Comparison of ENCODE assay signal across 13 cellular contexts in genomic region chr11:35539781-35540281, GRCh38. TPM values are rescaled to one million over a fixed set of nuclear protein-coding genes. Genes with fewer than 3 reads are reported as not detected.
A peak's percentile ranks its signal among the peaks of the same experiment; 100 is the strongest.
DNase-seq lines count a peak whose midpoint lies in the region; ATAC-seq and TF ChIP-seq lines count a peak whose summit lies in the region.
"Had no signal": no experiment of that assay in that cellular context is flagged by ENCODE, and none has a peak within 500 bp of the region (broad histone marks: within the 10 kb centered on the region; RNA-seq: fewer than 3 reads in every experiment).

No MANE protein-coding gene starts in this region.

- H3K27ac Mint-ChIP-seq in osteocyte (ENCODE audit: unreplicated experiment) = peak overlapping the region; percentile 19

- ATAC-seq in activated CD4-positive, CD25-positive, alpha-beta regulatory T cell treated with anti-CD3 and anti-CD28 coated beads, Interleukin-2, amount 50 U/mL, for 24 hours = no peak
- no peak for ATAC-seq in stimulated activated naive CD8-positive, alpha-beta T cell treated with anti-CD3 and anti-CD28 coated beads, Interleukin-15, Interleukin-2, amounts not matched to agents 100 U/mL and 50 U/mL, for 24 hours

- H3K9me3 ChIP-seq in WERI-Rb-1 (ENCODE audit: severe bottlenecking) = no peaks in the 10 kb centered on the region
- H3K9me3 ChIP-seq: pancreas had no signal

- H3K27me3 ChIP-seq in BJ (ENCODE audit: control insufficient read depth, insufficient read depth, low read length) (no peaks in the 10 kb centered on the region), WERI-Rb-1 (ENCODE audit: insufficient read depth, low read depth, severe bottlenecking) (no peaks in the 10 kb centered on the region)
- H3K27me3 ChIP-seq: pancreas had no signal

- H3K27me3 Mint-ChIP-seq in osteocyte (ENCODE audit: unreplicated experiment) = no peaks in the 10 kb centered on the region

- no peak overlapping the region for H3K4me3 Mint-ChIP-seq in osteocyte (ENCODE audit: unreplicated experiment)

- H3K4me3 ChIP-seq in BJ (ENCODE audit: low read depth, low read length) (no peak overlapping the region), WERI-Rb-1 (ENCODE audit: low read depth, low read length) (no peak overlapping the region)
- H3K4me3 ChIP-seq: pancreas had no signal

- POLR2A ChIA-PET in BJ (lab: Charles Lee) = interaction anchor here (1.3 kb wide), 1 partner anchor 10 kb away, joined by 3 read pairs; no protein-coding TSS in a partner anchor

- CTCF ChIA-PET in BJ (lab: Yijun Ruan, JAX) = interaction anchor here (0.8 to 1.1 kb wide), 2 partner anchors 41 to 53 kb away, joined by 3 to 6 read pairs; no protein-coding TSS in a partner anchor

- H3K36me3 Mint-ChIP-seq in osteocyte (ENCODE audit: unreplicated experiment) = no peaks in the 10 kb centered on the region

- no peaks in the 10 kb centered on the region for H3K9me3 Mint-ChIP-seq in osteocyte (ENCODE audit: unreplicated experiment)

- H3K27ac ChIP-seq in WERI-Rb-1 = no peak overlapping the region
- H3K27ac ChIP-seq: C4-2B, pancreas had no signal

- H3K4me1 Mint-ChIP-seq in osteocyte (ENCODE audit: unreplicated experiment) = peaks cover 29% of the 10 kb centered on the region

- DNase-seq in BJ (ENCODE audit: low read depth) (peak; percentile 89), WERI-Rb-1 (peak; percentile 66), foreskin melanocyte (peak; percentile 83), osteocyte (ENCODE audit: extremely low spot score, unreplicated experiment) (no peak), NCI-H128 (lab: John Stamatoyannopoulos, UW; ENCODE audit: unreplicated experiment) (no peak), MV-4-11 (lab: John Stamatoyannopoulos, UW) (no peak)
- no peak for DNase-seq in stimulated activated naive CD8-positive, alpha-beta T cell treated with anti-CD3 and anti-CD28 coated beads, Interleukin-15, Interleukin-2, amounts not matched to agents 100 U/mL and 50 U/mL, for 24 hours
- DNase-seq: head of caudate nucleus, NCI-H510A, pancreas had no signal

- no peak for TF ChIP-seq CTCF in BJ (IDR thresholded peaks at IDR 0.05; ENCODE audit: insufficient read depth, low read depth, low read length)
- TF ChIP-seq CTCF in WERI-Rb-1 (IDR thresholded peaks at IDR 0.05; ENCODE audit: low read depth, low read length) = no peak
- TF ChIP-seq CTCF in osteocyte (IDR thresholded peaks at IDR 0.05) = no peak

- H3K36me3 ChIP-seq in BJ (ENCODE audit: control insufficient read depth, insufficient read depth, low read length) = no peaks in the 10 kb centered on the region
- no peaks in the 10 kb centered on the region; the same call in 1 of the 2 replicates for H3K36me3 ChIP-seq in WERI-Rb-1
- H3K36me3 ChIP-seq: pancreas had no signal

RNA-seq across cellular contexts. Expression of gene PAMR1, which starts 14.4 kb away (rescaled TPM):
- 112 and 131 TPM in 2 replicates for polyA plus RNA-seq in BJ (2011; rRNA removed)
- polyA minus RNA-seq in BJ (2011; rRNA and poly(A)+ RNA removed) = 52.1 and 90.3 TPM in 2 replicates
- total RNA-seq in osteocyte = 3.8 and 4.4 TPM in 2 replicates
- total RNA-seq: activated CD8-positive, alpha-beta memory T cell treated with anti-CD3 and anti-CD28 coated beads for 36 hours had no signal

Comparison
In these comparisons a context has a peak if more than half of its experiments do, and no peak if none do; other contexts are left out.
1. DNase-seq: peak in BJ (single experiment), WERI-Rb-1 (single experiment) and foreskin melanocyte (single experiment); none in osteocyte (single experiment), NCI-H128 (single experiment), MV-4-11 (single experiment) and stimulated activated naive CD8-positive, alpha-beta T cell treated with anti-CD3 and anti-CD28 coated beads, Interleukin-15, Interleukin-2, amounts not matched to agents 100 U/mL and 50 U/mL, for 24 hours (single experiment).